Comparison of ENCODE assay signal across 17 cellular contexts in genomic region chr3:111027868-111028267, GRCh38. TPM values are rescaled to one million over a fixed set of nuclear protein-coding genes. Genes with fewer than 3 reads are reported as not detected.
DNase-seq lines count a peak whose midpoint lies in the region; ATAC-seq and TF ChIP-seq lines count a peak whose summit lies in the region.
"Had no signal": no experiment of that assay in that cellular context is flagged by ENCODE, and none has a peak within 500 bp of the region (broad histone marks: within the 10 kb centered on the region; RNA-seq: fewer than 3 reads in every experiment).

No MANE protein-coding gene starts in this region.

- no peaks in the 10 kb centered on the region for H3K27me3 Mint-ChIP-seq in H9 (ENCODE audit: low read depth)

- no peak overlapping the region for H3K18ac ChIP-seq in H9 (ENCODE audit: insufficient read length, low read depth, low read length)

- no peak overlapping the region for H2BK15ac ChIP-seq in H9 (ENCODE audit: low read depth, low read length)

- no peak for TF ChIP-seq CTCF in DND-41 (IDR thresholded peaks at IDR 0.05; ENCODE audit: borderline replicate concordance, extremely low read depth, low read length, poor library complexity, severe bottlenecking)
- TF ChIP-seq CTCF in H9 (conservative IDR thresholded peaks at IDR 0.05) = no peak
- no peak for TF ChIP-seq CTCF in Loucy (conservative IDR thresholded peaks at IDR 0.05; ENCODE audit: low read length)

- no peak overlapping the region for H3T11ph ChIP-seq in H9 (ENCODE audit: low read length)

- H3K14ac ChIP-seq in H9 (ENCODE audit: insufficient read depth, low read length) = no peak overlapping the region

- H3K9ac ChIP-seq in DND-41 (ENCODE audit: low read depth, low read length) = no peak overlapping the region
- no peak overlapping the region for H3K9ac ChIP-seq in H9 (ENCODE audit: extremely low read depth, insufficient read length, low read length)
- H3K9ac ChIP-seq in Loucy (ENCODE audit: low read depth, low read length, poor library complexity, severe bottlenecking) = no peak overlapping the region
- H3K9ac ChIP-seq: BLaER1 had no signal

- DNase-seq in DND-41 = peak; percentile 11
- no peak for DNase-seq in H9
- DNase-seq in GOT3 (lab: John Stamatoyannopoulos, UW) = no peak
- DNase-seq: CD4-positive, alpha-beta T cell; CD8-positive, alpha-beta memory T cell; DMS 273 treated with DMSO at 0.1 percent for 48 hours; DMS79; HFFc6 had no signal

- H3K27ac Mint-ChIP-seq in H9 = no peak overlapping the region
- H3K27ac Mint-ChIP-seq: B cell; CD4-positive, alpha-beta T cell; HFFc6 had no signal

- H3K27me3 ChIP-seq in DND-41 (ENCODE audit: insufficient read depth, low read length, poor library complexity) = no peaks in the 10 kb centered on the region
- H3K27me3 ChIP-seq in H9 (ENCODE audit: insufficient read depth, low read length) = no peaks in the 10 kb centered on the region
- no peaks in the 10 kb centered on the region for H3K27me3 ChIP-seq in Loucy (ENCODE audit: insufficient read depth, low read length, poor library complexity, severe bottlenecking)
- H3K27me3 ChIP-seq: BLaER1 had no signal

- no peaks in the 10 kb centered on the region for H3K23me2 ChIP-seq in H9 (ENCODE audit: insufficient read length, low read depth, low read length, poor library complexity, severe bottlenecking)

- no CpG with 5 or more reads among the region's 1 CpG for WGBS in H9 (ENCODE audit: extremely low coverage, insufficient read length, low lambda C conversion rate)

- no peak overlapping the region for H4K5ac ChIP-seq in H9 (ENCODE audit: insufficient read length, low read depth, low read length)

- H2AFZ ChIP-seq in DND-41 (ENCODE audit: low read depth, low read length) = peak overlapping the region; percentile 47; the same call in 1 of the 2 replicates
- no peak overlapping the region for H2AFZ ChIP-seq in H9 (ENCODE audit: low read length)
- H2AFZ ChIP-seq in Loucy (ENCODE audit: low read length) = 0 out of 2 replicates have a peak overlapping the region, but pooled peaks have one; percentile 18

- no peaks in the 10 kb centered on the region for H3F3A ChIP-seq in Loucy (ENCODE audit: low read depth)

- H3K36me3 ChIP-seq in DND-41 (ENCODE audit: insufficient read depth, low read length) (no peaks in the 10 kb centered on the region), Loucy (ENCODE audit: insufficient read depth, low read length) (no peaks in the 10 kb centered on the region)
- H3K36me3 ChIP-seq: BLaER1, HAP-1 had no signal

- H3K4me2 ChIP-seq in DND-41 (ENCODE audit: insufficient read depth, low read length) = no peak overlapping the region
- no peak overlapping the region for H3K4me2 ChIP-seq in H9 (ENCODE audit: insufficient read depth, insufficient read length, low read length)
- no peak overlapping the region for H3K4me2 ChIP-seq in Loucy (ENCODE audit: low read depth, low read length, poor library complexity, severe bottlenecking)
- H3K4me2 ChIP-seq: BLaER1 had no signal

- no peak overlapping the region for H4K91ac ChIP-seq in H9 (ENCODE audit: insufficient read length, low read depth, low read length)

- H3K27ac ChIP-seq in DND-41 (ENCODE audit: low read length) = peak overlapping the region; percentile 20; the same call in 1 of the 2 replicates
- H3K27ac ChIP-seq in H9 (ENCODE audit: insufficient read length, low read depth, low read length) = no peak overlapping the region
- H3K27ac ChIP-seq: 22Rv1, BLaER1, C4-2B had no signal

- H2AK5ac ChIP-seq in H9 (ENCODE audit: insufficient read length, low read length) = no peak overlapping the region

- no peak overlapping the region for H3K4me3 ChIP-seq in DND-41 (ENCODE audit: low read depth in 1 of 2, low read length in 2 of 2)
- no peak overlapping the region for H3K4me3 ChIP-seq in Loucy (ENCODE audit: low read length, poor library complexity, severe bottlenecking)
- H3K4me3 ChIP-seq: BLaER1, HAP-1 had no signal

- no peaks in the 10 kb centered on the region for H3K9me3 ChIP-seq in DND-41 (ENCODE audit: insufficient read depth, low read length, severe bottlenecking)
- no peaks in the 10 kb centered on the region for H3K9me3 ChIP-seq in H9 (ENCODE audit: control insufficient read depth, low read depth, low read length)
- no peaks in the 10 kb centered on the region for H3K9me3 ChIP-seq in Loucy (ENCODE audit: insufficient read depth, low read depth, low read length)
- H3K9me3 ChIP-seq: BLaER1, HAP-1 had no signal

- H2BK5ac ChIP-seq in H9 (ENCODE audit: insufficient read length, low read length) = no peak overlapping the region

- 0 out of 4 replicates have a peak, but pooled peaks cover 0 to 2% of the 10 kb centered on the region in 2 experiments for H3K4me1 Mint-ChIP-seq in H9
- H3K4me1 Mint-ChIP-seq: B cell; CD8-positive, alpha-beta memory T cell had no signal

- H4K20me1 ChIP-seq in DND-41 (ENCODE audit: insufficient read depth, low read length) (no peaks in the 10 kb centered on the region), H9 (ENCODE audit: control insufficient read depth, insufficient read depth, insufficient read length) (no peaks in the 10 kb centered on the region), Loucy (ENCODE audit: insufficient read depth, low read length, poor library complexity, severe bottlenecking) (no peaks in the 10 kb centered on the region)
- H4K20me1 ChIP-seq: BLaER1 had no signal

- no peaks in the 10 kb centered on the region for H3K79me1 ChIP-seq in H9 (ENCODE audit: insufficient read depth, low read depth, low read length, poor library complexity, severe bottlenecking)

- H2BK20ac ChIP-seq in H9 (ENCODE audit: low read depth, low read length, poor library complexity, severe bottlenecking) = no peak overlapping the region

- H2BK12ac ChIP-seq in H9 (ENCODE audit: insufficient read length, low read depth, low read length) = no peak overlapping the region

- no peak overlapping the region for H3K4ac ChIP-seq in H9 (ENCODE audit: low read depth, low read length)

- H3K9me2 ChIP-seq in Loucy (replicated peaks; ENCODE audit: low read depth, low read length) = no peaks in the 10 kb centered on the region

- H3K4me1 ChIP-seq in DND-41 (ENCODE audit: insufficient read depth, low read length) = peaks cover 10% of the 10 kb centered on the region
- H3K4me1 ChIP-seq in H9 (ENCODE audit: insufficient read depth, low read length) = no peaks in the 10 kb centered on the region
- peaks cover 8% of the 10 kb centered on the region for H3K4me1 ChIP-seq in Loucy (ENCODE audit: insufficient read depth, low read length, poor library complexity, severe bottlenecking)
- H3K4me1 ChIP-seq: BLaER1, HAP-1 had no signal

- no peaks in the 10 kb centered on the region for H3K36me3 Mint-ChIP-seq in H9 (ENCODE audit: insufficient read depth in 1 of 3, low read depth in 3 of 3)
- H3K36me3 Mint-ChIP-seq: CD8-positive, alpha-beta memory T cell had no signal

- H3K9me3 Mint-ChIP-seq in H9 = peaks cover 0 to 2% of the 10 kb centered on the region in 2 experiments; a peak in 1 of 5 replicates
- H3K9me3 Mint-ChIP-seq: CD4-positive, alpha-beta T cell; CD8-positive, alpha-beta memory T cell; HFFc6 had no signal

- no peak overlapping the region for H3K56ac ChIP-seq in H9 (ENCODE audit: insufficient read length, low read depth, low read length)

- no peak overlapping the region for H3K4me3 Mint-ChIP-seq in H9
- H3K4me3 Mint-ChIP-seq: B cell; CD4-positive, alpha-beta T cell; CD8-positive, alpha-beta memory T cell; HFFc6 had no signal

- H3K79me2 ChIP-seq in DND-41 (ENCODE audit: insufficient read depth, low read length) (no peaks in the 10 kb centered on the region), H9 (ENCODE audit: insufficient read depth, low read length) (no peaks in the 10 kb centered on the region), Loucy (ENCODE audit: insufficient read depth, low read length) (no peaks in the 10 kb centered on the region)

- H4K8ac ChIP-seq in H9 (replicated peaks; ENCODE audit: insufficient read length, low read depth, low read length) = peak overlapping the region; percentile 16

- no peak overlapping the region for H2BK120ac ChIP-seq in H9 (ENCODE audit: low read depth, low read length, poor library complexity, severe bottlenecking)

- no peak overlapping the region for H3K23ac ChIP-seq in H9 (ENCODE audit: insufficient read length, low read depth, low read length)

- ATAC-seq in DND-41 (ENCODE audit: insufficient read depth, low read depth) (peak; percentile 52; the same call in 2 of the 3 replicates), GM19455 (IDR thresholded peaks at IDR 0.05; ENCODE audit: unreplicated experiment) (no peak), GM21786 (IDR thresholded peaks at IDR 0.05; ENCODE audit: unreplicated experiment) (no peak)

RNA-seq across cellular contexts. Expression of gene NECTIN3, which starts 43.7 kb away (rescaled TPM):
- total RNA-seq in H9 (2021) = 52.0 and 53.7 TPM in 2 replicates
- total RNA-seq: G401 had no signal
